8 cellular contexts compared by ENCODE assay signal in the genomic region with DNA sequence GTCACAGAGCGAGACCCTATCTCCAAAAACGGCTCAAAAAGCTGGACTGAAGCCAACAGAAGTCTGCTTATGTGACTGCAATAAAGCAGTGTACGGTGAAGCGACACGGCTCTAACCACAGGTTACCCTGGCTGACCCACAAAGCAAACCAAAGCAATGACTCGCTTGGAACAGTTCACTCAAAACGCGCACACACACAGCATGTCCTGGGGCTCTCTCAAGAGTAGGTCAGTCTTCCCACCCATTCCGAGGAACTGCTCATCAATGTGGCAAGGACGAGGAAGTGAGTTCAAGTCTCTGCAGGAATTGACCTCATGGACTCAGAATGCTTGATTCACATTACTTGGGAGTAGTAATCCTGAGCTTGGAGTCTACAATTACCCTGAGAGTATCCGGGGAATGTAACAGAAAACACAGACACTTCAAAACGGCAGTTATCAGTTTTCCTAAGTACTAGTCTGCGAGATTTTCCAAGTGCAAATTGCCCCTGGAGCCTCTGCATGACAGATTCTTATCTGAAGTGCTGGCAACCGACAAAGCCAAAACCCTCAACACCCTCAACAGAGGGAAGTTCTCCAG. TPM values are rescaled to one million over a fixed set of nuclear protein-coding genes. Genes with fewer than 3 reads are reported as not detected.
A peak's percentile ranks its signal among the peaks of the same experiment; 100 is the strongest.
DNase-seq lines count a peak whose midpoint lies in the region; ATAC-seq, FAIRE-seq and TF ChIP-seq lines count a peak whose summit lies in the region.
"Had no signal": no experiment of that assay in that cellular context is flagged by ENCODE, and none has a peak within 500 bp of the region (broad histone marks: within the 10 kb centered on the region; RNA-seq: fewer than 3 reads in every experiment).

No MANE protein-coding gene starts in this region.

- 8% methylated on average over 14 of the region's 14 CpGs for WGBS in smooth muscle cell (ENCODE audit: low lambda C conversion rate)

- peak overlapping the region; percentile 83 for H3K27ac ChIP-seq in PC-3 (ENCODE audit: low read length)
- H3K27ac ChIP-seq in endothelial cell of umbilical vein (ENCODE audit: insufficient read depth, low read depth, low read length), result peak overlapping the region; percentile 60
- peak overlapping the region; percentile 67 for H3K27ac ChIP-seq in smooth muscle cell (ENCODE audit: low read depth)

- BruUV-seq in PC-3 (replicated peaks; lab: Mats Ljungman, UMichigan), result no TSS peak
- BruUV-seq in endothelial cell of umbilical vein (replicated peaks; lab: Mats Ljungman, UMichigan), result no TSS peak

- dilution Hi-C loops in endothelial cell of umbilical vein (cut with MboI; ENCODE audit: extremely low pct_ligation_motif_present, low sequenced_read_pairs), result no loop called here

- peak; percentile 78 for ATAC-seq in PC-3
- no peak for ATAC-seq in left colon
- ATAC-seq in HG03039 (IDR thresholded peaks at IDR 0.05; ENCODE audit: unreplicated experiment), result no peak
- ATAC-seq: T-helper 17 cell had no signal

- TF ChIP-seq POLR2A in endothelial cell of umbilical vein (IDR thresholded peaks at IDR 0.05; ENCODE audit: low read depth, low read length), result peak; percentile 31

- H3F3A ChIP-seq in PC-3 (ENCODE audit: low read length, unreplicated experiment) (peaks cover 9% of the 10 kb centered on the region), smooth muscle cell (ENCODE audit: low read depth) (peaks cover 18% of the 10 kb centered on the region)

- POLR2A ChIA-PET in PC-3 (lab: Charles Lee; ENCODE audit: unreplicated experiment) (no interaction called here), endothelial cell of umbilical vein (lab: Charles Lee) (no interaction called here)

- H3K27me3 ChIP-seq in PC-3 (ENCODE audit: low read length), result no peaks in the 10 kb centered on the region
- H3K27me3 ChIP-seq in endothelial cell of umbilical vein (ENCODE audit: control insufficient read depth in 2 of 2, insufficient read depth in 2 of 2, low read length in 2 of 2), result no peaks in the 10 kb centered on the region
- H3K27me3 ChIP-seq in smooth muscle cell (ENCODE audit: low read depth), result no peaks in the 10 kb centered on the region

- H3K4me2 ChIP-seq in PC-3 (ENCODE audit: low read length), result peak overlapping the region; percentile 65
- peak overlapping the region; percentile 49 for H3K4me2 ChIP-seq in endothelial cell of umbilical vein (ENCODE audit: insufficient read depth, low read length)
- peak overlapping the region; percentile 2 for H3K4me2 ChIP-seq in smooth muscle cell

- peaks cover 42% of the 10 kb centered on the region for H3K36me3 ChIP-seq in PC-3 (ENCODE audit: low read depth, low read length)
- H3K36me3 ChIP-seq in endothelial cell of umbilical vein (ENCODE audit: control insufficient read depth in 2 of 2, extremely low read depth in 1 of 2, insufficient read depth in 2 of 2, low read length in 2 of 2), result peaks cover 18 to 38% of the 10 kb centered on the region in 2 experiments
- peaks cover 5% of the 10 kb centered on the region for H3K36me3 ChIP-seq in smooth muscle cell (ENCODE audit: low read depth)

- H3K9me3 ChIP-seq in PC-3 (ENCODE audit: low read length) (no peaks in the 10 kb centered on the region), endothelial cell of umbilical vein (replicated peaks; ENCODE audit: control insufficient read depth, insufficient read depth, low read length) (no peaks in the 10 kb centered on the region), smooth muscle cell (replicated peaks; ENCODE audit: low read depth) (no peaks in the 10 kb centered on the region)

- H3K4me3 ChIP-seq in PC-3 (ENCODE audit: low read length) (peak overlapping the region; percentile 11; the same call in 1 of the 2 replicates), endothelial cell of umbilical vein (replicated peaks in 1 of 3; ENCODE audit: insufficient read depth in 1 of 3, low read depth in 1 of 3, low read length in 3 of 3) (no peak overlapping the region), smooth muscle cell (no peak overlapping the region)

- no peak for TF ChIP-seq CTCF in PC-3 (conservative IDR thresholded peaks at IDR 0.05; ENCODE audit: low read depth, low read length)
- TF ChIP-seq CTCF in endothelial cell of umbilical vein (IDR thresholded peaks at IDR 0.05; ENCODE audit: extremely low read depth in 1 of 2, insufficient read depth in 1 of 2, low read depth in 1 of 2, low read length in 2 of 2), result no peak
- TF ChIP-seq CTCF in smooth muscle cell (IDR thresholded peaks at IDR 0.05; ENCODE audit: borderline replicate concordance, insufficient read depth, poor library complexity, severe bottlenecking), result no peak

- FAIRE-seq in GM19239 (lab: Jason Lieb, UNC) (peak; percentile 64), endothelial cell of umbilical vein (lab: Jason Lieb, UNC) (peak; percentile 97)

- no peak overlapping the region for H2AFZ ChIP-seq in PC-3 (ENCODE audit: low read length)
- H2AFZ ChIP-seq in endothelial cell of umbilical vein (ENCODE audit: low read depth, low read length), result no peak overlapping the region
- H2AFZ ChIP-seq in smooth muscle cell (ENCODE audit: low read depth), result no peak overlapping the region

- H3K4me1 ChIP-seq in PC-3 (ENCODE audit: insufficient read depth, low read length) (peaks cover 30% of the 10 kb centered on the region), endothelial cell of umbilical vein (ENCODE audit: control insufficient read depth, extremely low read depth, insufficient read depth, low read length) (peaks cover 24% of the 10 kb centered on the region), smooth muscle cell (ENCODE audit: low read depth) (no peaks in the 10 kb centered on the region)

- H3K79me2 ChIP-seq in PC-3 (ENCODE audit: low read length) (no peaks in the 10 kb centered on the region), endothelial cell of umbilical vein (ENCODE audit: control insufficient read depth, insufficient read depth, low read length) (no peaks in the 10 kb centered on the region), smooth muscle cell (ENCODE audit: low read depth) (no peaks in the 10 kb centered on the region)

- intact Hi-C loops in PC-3 (cut with micrococcal nuclease), result no loop called here
- intact Hi-C loops in endothelial cell of umbilical vein (cut with micrococcal nuclease), result no loop called here
- intact Hi-C loops in left colon (cut with DNase I, micrococcal nuclease), result no loop called here

- H4K20me1 ChIP-seq in PC-3 (ENCODE audit: low read length), result no peaks in the 10 kb centered on the region
- no peaks in the 10 kb centered on the region for H4K20me1 ChIP-seq in endothelial cell of umbilical vein (replicated peaks; ENCODE audit: control insufficient read depth, extremely low read depth, insufficient read depth, low read length)
- peaks cover 40% of the 10 kb centered on the region for H4K20me1 ChIP-seq in smooth muscle cell (ENCODE audit: low read depth)

- no peaks in the 10 kb centered on the region for H3K9me2 ChIP-seq in PC-3 (replicated peaks; ENCODE audit: low read length)

- no peaks in the 10 kb centered on the region for H3K9me1 ChIP-seq in endothelial cell of umbilical vein (replicated peaks; ENCODE audit: control insufficient read depth, extremely low read depth, insufficient read depth, low read length)

- H3K9ac ChIP-seq in PC-3 (ENCODE audit: low read length) (peak overlapping the region; percentile 52), endothelial cell of umbilical vein (replicated peaks; ENCODE audit: extremely low read depth, insufficient read depth, low read length) (no peak overlapping the region), smooth muscle cell (ENCODE audit: low read depth) (no peak overlapping the region)

- CTCF ChIA-PET in PC-3 (lab: Charles Lee), result no interaction called here
- CTCF ChIA-PET in endothelial cell of umbilical vein (lab: Charles Lee), result interaction anchor here (0.9 to 1.4 kb wide), 5 partner anchors 13 to 112 kb away, joined by 3 read pairs; a partner anchor contains a TSS

- no peak for DNase-seq in GM19239 (ENCODE audit: insufficient read length, low spot score)
- peak; percentile 89 for DNase-seq in PC-3
- DNase-seq in endothelial cell of umbilical vein (ENCODE audit: low read depth, low spot score), result peak; percentile 64
- DNase-seq in smooth muscle cell (lab: John Stamatoyannopoulos, UW; ENCODE audit: unreplicated experiment), result no peak
- DNase-seq in left colon, result no peak
- no peak for DNase-seq in NCI-H187 (lab: John Stamatoyannopoulos, UW)
- DNase-seq: T-helper 17 cell had no signal

RNA-seq across cellular contexts. Expression of a gene that starts 25.4 kb away (rescaled TPM):
- total RNA-seq in PC-3 (2014; rRNA removed), result 35.1 and 37.6 TPM in 2 replicates
- total RNA-seq in endothelial cell of umbilical vein, result 58.5 and 63.9 TPM in 2 replicates
- 26.8 and 41.2 TPM in 2 replicates for polyA plus RNA-seq in endothelial cell of umbilical vein
- 18.8 and 19.3 TPM in 2 replicates for polyA plus RNA-seq in endothelial cell of umbilical vein (2011; cell fraction: cytosol; rRNA removed)
- polyA plus RNA-seq in endothelial cell of umbilical vein (2011; cell fraction: nucleus; rRNA removed), result 61.1 and 62.1 TPM in 2 replicates
- polyA plus RNA-seq in endothelial cell of umbilical vein (2012), result 36.8 and 37.0 TPM in 2 replicates
- 35.7 and 40.3 TPM in 2 replicates for polyA minus RNA-seq in endothelial cell of umbilical vein
- 25.6 TPM for polyA minus RNA-seq in endothelial cell of umbilical vein (2011; cell fraction: cytosol; rRNA and poly(A)+ RNA removed)
- 42.6 and 49.6 TPM in 2 replicates for polyA minus RNA-seq in endothelial cell of umbilical vein (2011; cell fraction: nucleus; rRNA and poly(A)+ RNA removed)
- 11.6 and 32.0 TPM in 2 replicates for total RNA-seq in smooth muscle cell
- polyA plus RNA-seq in smooth muscle cell, result 31.1 and 33.6 TPM in 2 replicates
- 10 to 100 TPM; 25.8 to 35.5 TPM for total RNA-seq in left colon

RNA-seq across cellular contexts. Expression of a gene that starts 31.9 kb away (rescaled TPM):
- total RNA-seq in PC-3 (2014; rRNA removed) (22.2 and 28.1 TPM in 2 replicates), endothelial cell of umbilical vein (21.3 and 25.2 TPM in 2 replicates), smooth muscle cell (1.1 and 4.0 TPM in 2 replicates), left colon (10 to 100 TPM; 27.2 to 45.1 TPM)
- polyA plus RNA-seq in endothelial cell of umbilical vein (18.6 and 19.1 TPM in 2 replicates), smooth muscle cell (6.6 and 7.6 TPM in 2 replicates)
- polyA plus RNA-seq in endothelial cell of umbilical vein (2011; cell fraction: cytosol; rRNA removed), result 16.6 and 19.0 TPM in 2 replicates
- polyA plus RNA-seq in endothelial cell of umbilical vein (2011; cell fraction: nucleus; rRNA removed), result 21.1 and 22.8 TPM in 2 replicates
- 18.6 and 24.9 TPM in 2 replicates for polyA plus RNA-seq in endothelial cell of umbilical vein (2012)
- 11.4 TPM in 2 replicates for polyA minus RNA-seq in endothelial cell of umbilical vein
- 14.8 TPM for polyA minus RNA-seq in endothelial cell of umbilical vein (2011; cell fraction: cytosol; rRNA and poly(A)+ RNA removed)
- 3.7 and 4.7 TPM in 2 replicates for polyA minus RNA-seq in endothelial cell of umbilical vein (2011; cell fraction: nucleus; rRNA and poly(A)+ RNA removed)

RNA-seq across cellular contexts. Expression of a gene that starts 37.1 kb away (rescaled TPM):
- total RNA-seq in PC-3 (2014; rRNA removed), result 0.81 TPM in 1 of 2 replicates, not detected in the other
- total RNA-seq in endothelial cell of umbilical vein, result not detected in 2 replicates
- not detected in 2 replicates for polyA plus RNA-seq in endothelial cell of umbilical vein
- not detected in 2 replicates for polyA plus RNA-seq in endothelial cell of umbilical vein (2011; cell fraction: cytosol; rRNA removed)
- polyA plus RNA-seq in endothelial cell of umbilical vein (2011; cell fraction: nucleus; rRNA removed), result not detected in 2 replicates
- not detected in 2 replicates for polyA plus RNA-seq in endothelial cell of umbilical vein (2012)
- not detected in 2 replicates for polyA minus RNA-seq in endothelial cell of umbilical vein
- polyA minus RNA-seq in endothelial cell of umbilical vein (2011; cell fraction: cytosol; rRNA and poly(A)+ RNA removed), result not detected
- not detected in 2 replicates for polyA minus RNA-seq in endothelial cell of umbilical vein (2011; cell fraction: nucleus; rRNA and poly(A)+ RNA removed)
- not detected in 2 replicates for total RNA-seq in smooth muscle cell
- 0.32 TPM in 1 of 2 replicates, not detected in the other for polyA plus RNA-seq in smooth muscle cell
- under 1 TPM; 0.12 to 0.36 TPM for total RNA-seq in left colon

RNA-seq across cellular contexts. Expression of a gene that starts 52.7 kb away (rescaled TPM):
- 25.4 and 28.9 TPM in 2 replicates for total RNA-seq in PC-3 (2014; rRNA removed)
- total RNA-seq in endothelial cell of umbilical vein, result 11.7 and 12.9 TPM in 2 replicates
- 21.2 and 23.8 TPM in 2 replicates for polyA plus RNA-seq in endothelial cell of umbilical vein
- 32.7 and 34.8 TPM in 2 replicates for polyA plus RNA-seq in endothelial cell of umbilical vein (2011; cell fraction: cytosol; rRNA removed)
- polyA plus RNA-seq in endothelial cell of umbilical vein (2011; cell fraction: nucleus; rRNA removed), result 18.5 and 19.4 TPM in 2 replicates
- polyA plus RNA-seq in endothelial cell of umbilical vein (2012), result 12.4 and 16.5 TPM in 2 replicates
- polyA minus RNA-seq in endothelial cell of umbilical vein, result 7.7 and 21.5 TPM in 2 replicates
- polyA minus RNA-seq in endothelial cell of umbilical vein (2011; cell fraction: cytosol; rRNA and poly(A)+ RNA removed), result 19.8 TPM
- polyA minus RNA-seq in endothelial cell of umbilical vein (2011; cell fraction: nucleus; rRNA and poly(A)+ RNA removed), result 1.7 and 5.6 TPM in 2 replicates
- total RNA-seq in smooth muscle cell, result 10.9 and 25.0 TPM in 2 replicates
- 20.4 and 34.1 TPM in 2 replicates for polyA plus RNA-seq in smooth muscle cell
- 10 to 100 TPM; 21.8 to 26.7 TPM for total RNA-seq in left colon

Comparison
In these comparisons a context has a peak if more than half of its experiments do, and no peak if none do; other contexts are left out.
1. DNase-seq: peak in PC-3 (single experiment) and endothelial cell of umbilical vein (single experiment); none in GM19239 (single experiment), smooth muscle cell (single experiment), left colon (0 of 2) and NCI-H187 (0 of 2).
2. H3K4me2 ChIP-seq: peak in every context shown above with its lines; median percentile 65 in PC-3; 49 in endothelial cell of umbilical vein; 2 in smooth muscle cell.
3. Peak in every context shown above with its lines, with median percentiles within 50 percentile points of each other: H3K27ac ChIP-seq.